ENCODE assay signal across 8 cellular contexts in genomic region chr5:694042-694431, GRCh38. TPM values are rescaled to one million over a fixed set of nuclear protein-coding genes. Genes with fewer than 3 reads are reported as not detected.
A peak's percentile ranks its signal among the peaks of the same experiment; 100 is the strongest.
DNase-seq lines count a peak whose midpoint lies in the region; ATAC-seq and TF ChIP-seq lines count a peak whose summit lies in the region.
"Not testable (repeated sequence)": the region's sequence is repeated elsewhere in the genome, so short reads cannot be mapped to it uniquely, and the experiment has no call there.
"Had no signal": no experiment of that assay in that cellular context is flagged by ENCODE, and none has a peak within 500 bp of the region (broad histone marks: within the 10 kb centered on the region; RNA-seq: fewer than 3 reads in every experiment).

No MANE protein-coding gene starts in this region.

- DNase-seq in NCI-H748 (lab: John Stamatoyannopoulos, UW; ENCODE audit: unreplicated experiment): peak; percentile 60
- DNase-seq in activated T-cell treated with anti-CD3 and anti-CD28 coated beads, Interleukin-2, amount 50 U/mL, for 1 hour: peak; percentile 39
- DNase-seq in dorsolateral prefrontal cortex: peak in 2 of 10 donors; percentile 17 to 21
- DNase-seq in right atrium auricular region (ENCODE audit: low spot score); naive thymus-derived CD8-positive, alpha-beta T cell: not testable (repeated sequence)

- not testable (repeated sequence) for H3K36me3 Mint-ChIP-seq in naive thymus-derived CD8-positive, alpha-beta T cell

- not testable (repeated sequence) for H3K9me3 Mint-ChIP-seq in naive thymus-derived CD8-positive, alpha-beta T cell

- H3K4me1 Mint-ChIP-seq in naive thymus-derived CD8-positive, alpha-beta T cell: not testable (repeated sequence)

- peak; percentile 15 to 16 for ATAC-seq in naive thymus-derived CD8-positive, alpha-beta T cell

- CTCF ChIA-PET in HEK293 (lab: Yijun Ruan, JAX): not testable (repeated sequence)

- H3K27me3 Mint-ChIP-seq in naive thymus-derived CD8-positive, alpha-beta T cell: not testable (repeated sequence)

- not testable (repeated sequence) for H3K27ac Mint-ChIP-seq in naive thymus-derived CD8-positive, alpha-beta T cell

- intact Hi-C loops in dorsolateral prefrontal cortex (cut with DNase I): not testable (repeated sequence)

- not testable (repeated sequence) for H3K27me3 ChIP-seq in dorsolateral prefrontal cortex; right atrium auricular region; subcutaneous abdominal adipose tissue (ENCODE audit: control insufficient read depth in 5 of 5, insufficient read depth in 4 of 5, low read length in 5 of 5)

- not testable (repeated sequence) for H3K9ac ChIP-seq in subcutaneous abdominal adipose tissue (ENCODE audit: low read length in 5 of 5)

- H3K9me3 ChIP-seq in HEK293 (ENCODE audit: control insufficient read depth, insufficient read depth, low read depth, low read length); right atrium auricular region: not testable (repeated sequence)
- peaks cover 0 to 14% (median 4%) of the 10 kb centered on the region in 5 donors for H3K9me3 ChIP-seq in subcutaneous abdominal adipose tissue (ENCODE audit: control insufficient read depth in 5 of 5, low read length in 5 of 5)

- POLR2A ChIA-PET in HEK293 (lab: Yijun Ruan, JAX); naive thymus-derived CD8-positive, alpha-beta T cell (lab: Charles Lee): not testable (repeated sequence)

- not testable (repeated sequence) for TF ChIP-seq CTCF in HEK293 (tag by site-specific recombination; IDR thresholded peaks at IDR 0.05); dorsolateral prefrontal cortex (IDR thresholded peaks at IDR 0.05 in 54 of 56, conservative IDR thresholded peaks at IDR 0.05 in 2 of 56; ENCODE audit: low read depth in 1 of 56, partially characterized antibody in 56 of 56); right atrium auricular region (IDR thresholded peaks at IDR 0.05)

- H3K4me3 Mint-ChIP-seq in naive thymus-derived CD8-positive, alpha-beta T cell: peak overlapping the region in 3 of 10 donors; percentile 27 to 81 (median 39)

- peak overlapping the region; percentile 9; the same call in 1 of the 2 replicates for H3K4me3 ChIP-seq in HEK293 (ENCODE audit: low read depth, low read length)
- peak overlapping the region in 44 of 59 donors; percentile 29 to 94 (median 65) for H3K4me3 ChIP-seq in dorsolateral prefrontal cortex
- H3K4me3 ChIP-seq in right atrium auricular region: peak overlapping the region; percentile 64 to 76
- H3K4me3 ChIP-seq in subcutaneous abdominal adipose tissue (ENCODE audit: low read depth in 1 of 5, low read length in 5 of 5): peak overlapping the region in 3 of 5 donors; percentile 2 to 56 (median 41)

- H3K36me3 ChIP-seq in HEK293 (ENCODE audit: control insufficient read depth in 2 of 2, insufficient read depth in 1 of 2, low read length in 2 of 2); right atrium auricular region; subcutaneous abdominal adipose tissue (ENCODE audit: control insufficient read depth in 5 of 5, insufficient read depth in 5 of 5, low read length in 5 of 5): not testable (repeated sequence)

- H3K4me1 ChIP-seq in HEK293 (ENCODE audit: control insufficient read depth, insufficient read depth, low read length); right atrium auricular region; subcutaneous abdominal adipose tissue (ENCODE audit: control insufficient read depth in 5 of 5, insufficient read depth in 5 of 5, low read length in 5 of 5): not testable (repeated sequence)

- H3K27ac ChIP-seq in HEK293 (ENCODE audit: extremely low read depth, low read depth, low read length); subcutaneous abdominal adipose tissue (ENCODE audit: low read depth, low read length): not testable (repeated sequence)
- H3K27ac ChIP-seq in dorsolateral prefrontal cortex: peak overlapping the region in 20 of 59 donors; percentile 23 to 92 (median 78)
- H3K27ac ChIP-seq in right atrium auricular region: peak overlapping the region in 1 of 2 donors; percentile 93

RNA-seq across cellular contexts. Expression of gene TPPP, which starts 0.9 kb away (rescaled TPM):
- total RNA-seq in dorsolateral prefrontal cortex: 100 to 1,000 TPM; 236 to 675 (median 361) TPM
- total RNA-seq in right atrium auricular region: 10 to 100 TPM; 12.2 to 15.7 TPM
- total RNA-seq in naive thymus-derived CD8-positive, alpha-beta T cell: under 1 TPM; 0.16 to 0.25 TPM
- polyA plus RNA-seq in naive thymus-derived CD8-positive, alpha-beta T cell: under 1 TPM in 1 of 3 donors, not detected in 2; 0.49 TPM
- total RNA-seq: B cell had no signal

Comparison
In these comparisons a context has a peak if more than half of its experiments do, and no peak if none do; other contexts are left out.
1. H3K4me3 ChIP-seq: peak in every context shown above with its lines; median percentile 70 in right atrium auricular region; 65 in dorsolateral prefrontal cortex; 41 in subcutaneous abdominal adipose tissue; 9 in HEK293.
2. RNA of gene TPPP, which starts 0.9 kb away (total RNA-seq): 236 to 675 TPM in dorsolateral prefrontal cortex; 12.2 to 15.7 TPM in right atrium auricular region and 0.16 to 0.25 TPM in naive thymus-derived CD8-positive, alpha-beta T cell; every median in the first group is over 10 times any median in the second.